In the genomic region with DNA sequence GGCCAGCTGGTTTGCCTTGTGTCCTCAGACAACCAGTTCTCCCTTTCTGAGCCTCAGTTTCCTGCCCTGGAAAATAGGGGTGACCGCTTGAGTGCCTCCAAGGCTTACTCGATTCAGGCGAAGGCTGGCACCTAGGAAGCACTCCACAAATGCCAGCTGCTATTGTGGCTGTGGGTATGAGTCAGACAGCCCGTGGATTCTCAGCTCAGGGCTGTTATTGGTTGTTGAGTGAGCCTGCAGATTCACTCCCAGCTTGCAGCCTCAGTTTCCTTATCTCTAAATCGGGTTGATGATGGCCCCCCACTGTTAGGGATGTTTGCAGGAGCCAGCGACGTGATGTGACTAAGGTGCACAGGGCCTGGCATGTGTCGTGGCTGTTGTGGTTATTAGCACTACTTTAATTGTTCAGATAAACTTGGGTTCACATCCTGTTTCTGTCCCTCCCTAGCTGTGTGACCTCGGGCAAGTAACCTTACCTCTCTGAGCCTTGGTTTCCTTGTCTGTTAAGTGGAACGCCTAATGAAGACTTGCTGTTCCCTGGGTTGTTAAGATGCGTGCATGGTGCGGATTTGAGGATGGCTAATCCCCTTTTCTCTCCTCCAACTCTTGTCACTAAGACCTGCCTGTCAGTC, we compare ENCODE assay signal across 8 cellular contexts. TPM values are rescaled to one million over a fixed set of nuclear protein-coding genes. Genes with fewer than 3 reads are reported as not detected.
DNase-seq lines count a peak whose midpoint lies in the region; ATAC-seq, FAIRE-seq and TF ChIP-seq lines count a peak whose summit lies in the region.

No MANE protein-coding gene starts in this region.

- H2AFZ ChIP-seq in astrocyte (ENCODE audit: low read depth, low read length) = no peak overlapping the region

- no peak for ATAC-seq in right cardiac atrium

- H2BK120ac ChIP-seq in mesendoderm (ENCODE audit: low read depth, low read length) = no peak overlapping the region

- H3K4me1 Mint-ChIP-seq in astrocyte (ENCODE audit: low read depth, unreplicated experiment) = peaks cover 12% of the 10 kb centered on the region

- H3K36me3 Mint-ChIP-seq in astrocyte (ENCODE audit: low read depth, unreplicated experiment) = peaks cover 3% of the 10 kb centered on the region

- H4K5ac ChIP-seq in mesendoderm (ENCODE audit: low read length) = no peak overlapping the region

- H3K27ac ChIP-seq in astrocyte (ENCODE audit: low read depth, low read length) (no peak overlapping the region), mesendoderm (ENCODE audit: low read depth, low read length) (no peak overlapping the region), right cardiac atrium (ENCODE audit: low read length) (no peak overlapping the region)

- no peaks in the 10 kb centered on the region for H3K9me3 Mint-ChIP-seq in astrocyte (ENCODE audit: unreplicated experiment)

- no peak overlapping the region for H3K4ac ChIP-seq in mesendoderm (ENCODE audit: low read depth, low read length)

- no peak for FAIRE-seq in astrocyte (lab: Jason Lieb, UNC)

- no peak overlapping the region for H3K56ac ChIP-seq in mesendoderm (ENCODE audit: low read length)

- H3K9ac ChIP-seq in astrocyte (ENCODE audit: low read length) = peak overlapping the region; percentile 88
- H3K9ac ChIP-seq in mesendoderm (ENCODE audit: low read length) = no peak overlapping the region

- peaks cover 58% of the 10 kb centered on the region for H4K20me1 ChIP-seq in astrocyte (ENCODE audit: insufficient read depth, low read length)

- H3K79me1 ChIP-seq in mesendoderm (ENCODE audit: low read length) = peaks cover 14% of the 10 kb centered on the region

- H3K27ac Mint-ChIP-seq in astrocyte (ENCODE audit: unreplicated experiment) = no peak overlapping the region

- H3K9me3 ChIP-seq in astrocyte (ENCODE audit: insufficient read depth, low read depth, low read length) (no peaks in the 10 kb centered on the region), right cardiac atrium (ENCODE audit: control insufficient read depth, low read length) (no peaks in the 10 kb centered on the region)

- peak overlapping the region; percentile 90 for H3K4me3 Mint-ChIP-seq in astrocyte (ENCODE audit: unreplicated experiment)

- no peak overlapping the region for H2BK15ac ChIP-seq in mesendoderm (replicated peaks; ENCODE audit: low read depth)

- H3K27me3 ChIP-seq in astrocyte (ENCODE audit: insufficient read depth, low read length) = peaks cover 3% of the 10 kb centered on the region
- no peaks in the 10 kb centered on the region for H3K27me3 ChIP-seq in mesendoderm (ENCODE audit: insufficient read depth, low read length, poor library complexity)
- H3K27me3 ChIP-seq in right cardiac atrium (ENCODE audit: control insufficient read depth, insufficient read depth) = no peaks in the 10 kb centered on the region

- no CpG with 5 or more reads among the region's 12 CpGs for WGBS in mesendoderm (ENCODE audit: extremely low coverage, insufficient coverage, low lambda C conversion rate)
- WGBS in right cardiac atrium = 73% methylated on average over 12 of the region's 12 CpGs

- H3K4me1 ChIP-seq in astrocyte (ENCODE audit: insufficient read depth, low read length) (peaks cover 23% of the 10 kb centered on the region), mesendoderm (ENCODE audit: control insufficient read depth, low read depth, low read length) (no peaks in the 10 kb centered on the region), right cardiac atrium (ENCODE audit: control insufficient read depth, insufficient read depth, low read length) (peaks cover 10% of the 10 kb centered on the region)

- no peak overlapping the region for H4K8ac ChIP-seq in mesendoderm (ENCODE audit: low read depth, low read length)

- H3K4me3 ChIP-seq in astrocyte (ENCODE audit: insufficient read depth, low read depth, low read length) = no peak overlapping the region
- H3K4me3 ChIP-seq in mesendoderm (ENCODE audit: low read length) = no peak overlapping the region
- H3K4me3 ChIP-seq in right cardiac atrium (ENCODE audit: low read length) = no peak overlapping the region

- no peak for TF ChIP-seq CTCF in astrocyte (IDR thresholded peaks at IDR 0.05; ENCODE audit: insufficient read depth, low read depth, low read length)

- no peak overlapping the region for H2BK5ac ChIP-seq in mesendoderm (ENCODE audit: low read length)

- intact Hi-C loops in right cardiac atrium (cut with DNase I) = loop anchor here in 1 of 4 donors (5.0 kb wide), 1 partner anchor 84 kb away; no protein-coding TSS in a partner anchor

- H3K4me2 ChIP-seq in astrocyte (ENCODE audit: low read length) (peak overlapping the region; percentile 95), mesendoderm (ENCODE audit: low read length) (no peak overlapping the region)

- no peaks in the 10 kb centered on the region for H3K27me3 Mint-ChIP-seq in astrocyte (ENCODE audit: low read depth, unreplicated experiment)

- peak; percentile 82 for DNase-seq in AG08396 (ENCODE audit: low spot score)
- DNase-seq in HCEC 1CT = peak; percentile 16
- peak; percentile 17 for DNase-seq in astrocyte (ENCODE audit: low read depth)
- peak; percentile 27 for DNase-seq in mesendoderm
- no peak for DNase-seq in OCI-M1 (lab: John Stamatoyannopoulos, UW)
- no peak for DNase-seq in NCI-H146 (lab: John Stamatoyannopoulos, UW)
- no peak for DNase-seq in NCI-H128 (lab: John Stamatoyannopoulos, UW; ENCODE audit: unreplicated experiment)
- no peak for DNase-seq in right cardiac atrium

- no peak overlapping the region for H2AK5ac ChIP-seq in mesendoderm (ENCODE audit: low read length)

- H3K79me2 ChIP-seq in astrocyte (ENCODE audit: insufficient read depth, low read length) (peaks cover 55% of the 10 kb centered on the region), mesendoderm (ENCODE audit: control insufficient read depth, insufficient read depth, low read length) (peaks cover 5% of the 10 kb centered on the region)

- no peak overlapping the region for H3K23ac ChIP-seq in mesendoderm (ENCODE audit: low read length)

- H3K18ac ChIP-seq in mesendoderm (ENCODE audit: low read length) = no peak overlapping the region

- H3K36me3 ChIP-seq in astrocyte (ENCODE audit: insufficient read depth, low read length) (no peaks in the 10 kb centered on the region), mesendoderm (ENCODE audit: control insufficient read depth, insufficient read depth, low read length) (no peaks in the 10 kb centered on the region)

RNA-seq across cellular contexts. Expression of gene MARK4, which starts 2.4 kb away (rescaled TPM):
- total RNA-seq in astrocyte (60.3 and 61.0 TPM in 2 replicates), right cardiac atrium (10 to 100 TPM; 29.0 to 54.5 (median 40.4) TPM)
- polyA plus RNA-seq in mesendoderm (2013, experiment 1 of 2) = 14.0 TPM
- polyA plus RNA-seq in mesendoderm (2013, experiment 2 of 2) = 13.7 TPM
- 21.0 TPM for polyA plus RNA-seq in right cardiac atrium

RNA-seq across cellular contexts. Expression of gene EXOC3L2, which starts 8.3 kb away (rescaled TPM):
- 0.61 and 0.87 TPM in 2 replicates for total RNA-seq in astrocyte
- polyA plus RNA-seq in mesendoderm (2013, experiment 1 of 2) = 0.37 TPM
- 0.36 TPM for polyA plus RNA-seq in mesendoderm (2013, experiment 2 of 2)
- 1 to 10 TPM; 3.4 to 5.6 (median 4.5) TPM for total RNA-seq in right cardiac atrium
- 2.7 TPM for polyA plus RNA-seq in right cardiac atrium

Comparison
In these comparisons a context has a peak if more than half of its experiments do, and no peak if none do; other contexts are left out.
1. DNase-seq: peak in AG08396 (single experiment), HCEC 1CT (single experiment), astrocyte (single experiment) and mesendoderm (single experiment); none in OCI-M1 (single experiment), NCI-H146 (single experiment), NCI-H128 (single experiment) and right cardiac atrium (0 of 3).